15 cellular contexts compared by ENCODE assay signal in the genomic region with DNA sequence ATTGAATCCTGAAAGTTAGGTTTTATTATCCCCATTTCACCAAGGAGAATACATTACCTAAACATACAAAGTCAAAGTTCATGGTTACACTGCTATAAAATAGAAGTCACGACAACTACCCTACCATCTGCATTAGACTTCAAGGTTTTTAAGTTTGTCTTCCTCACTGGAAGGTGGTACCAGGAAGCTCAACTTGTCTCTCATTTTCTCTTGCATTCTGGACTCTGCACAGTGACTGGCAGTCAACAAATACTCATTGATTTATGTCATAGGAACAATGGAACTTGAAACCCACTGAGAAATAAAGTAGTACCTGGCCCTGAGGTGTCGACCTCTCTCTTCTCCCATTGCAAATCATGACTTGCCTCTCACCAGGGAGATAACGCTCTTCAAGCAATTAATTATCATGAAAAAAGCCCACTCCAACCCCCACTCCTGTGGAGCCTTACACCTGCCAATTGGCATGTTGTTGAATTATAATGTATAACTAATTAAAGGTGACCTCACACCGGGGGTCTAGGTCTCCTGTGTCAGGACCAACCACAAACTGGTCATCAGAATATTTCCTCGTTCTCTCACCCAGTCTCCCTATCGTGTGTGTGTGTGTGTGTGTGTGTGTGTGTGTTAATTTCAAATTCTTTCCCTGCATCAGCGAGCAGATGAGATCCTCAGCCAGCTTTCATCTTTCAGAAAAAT.
DNase-seq lines count a peak whose midpoint lies in the region; ATAC-seq and TF ChIP-seq lines count a peak whose summit lies in the region.
"Had no signal": no experiment of that assay in that cellular context is flagged by ENCODE, and none has a peak within 500 bp of the region (broad histone marks: within the 10 kb centered on the region; RNA-seq: fewer than 3 reads in every experiment).

No MANE protein-coding gene starts in this region.

- TF ChIP-seq CTCF in type B pancreatic cell (conservative IDR thresholded peaks at IDR 0.05), result no peak
- TF ChIP-seq CTCF in esophagus squamous epithelium (IDR thresholded peaks at IDR 0.05), result no peak

- H3K27ac Mint-ChIP-seq in type B pancreatic cell, result peak overlapping the region; percentile 48
- H3K27ac Mint-ChIP-seq: activated B cell treated with CpG ODN at 0.5 μM for 24 hours; CD4-positive, alpha-beta T cell had no signal

- no peaks in the 10 kb centered on the region for H3K9me3 Mint-ChIP-seq in type B pancreatic cell
- H3K9me3 Mint-ChIP-seq: activated B cell treated with CpG ODN at 0.5 μM for 24 hours; CD4-positive, alpha-beta T cell had no signal

- H3K27me3 ChIP-seq in iPS-20b (ENCODE audit: insufficient read depth, low read length) (no peaks in the 10 kb centered on the region), esophagus squamous epithelium (no peaks in the 10 kb centered on the region)

- no peak for ATAC-seq in HG03097 (IDR thresholded peaks at IDR 0.05; ENCODE audit: low FRiP score, unreplicated experiment)

- peak; percentile 42 for DNase-seq in DMS79 treated with DMSO at 0.1 percent for 48 hours (lab: John Stamatoyannopoulos, UW)
- DNase-seq in DMS79 (lab: John Stamatoyannopoulos, UW), result no peak
- DNase-seq in NCI-H510A (lab: John Stamatoyannopoulos, UW), result peak; percentile 40
- DNase-seq in type B pancreatic cell (ENCODE audit: extremely low spot score, unreplicated experiment), result no peak
- DNase-seq in MV-4-11 (lab: John Stamatoyannopoulos, UW), result no peak
- DNase-seq in esophagus squamous epithelium (lab: John Stamatoyannopoulos, UW), result no peak
- DNase-seq: 8988T; activated B cell treated with CpG ODN at 0.5 μM for 24 hours; amygdala; CD4-positive, alpha-beta T cell; NK-92 treated with Interleukin-12 subunit alpha and Interleukin-12 subunit beta, amount 100 ng/mL, for 24 hours; nucleus accumbens had no signal

- peaks cover 26% of the 10 kb centered on the region for H3K4me1 ChIP-seq in iPS-20b (ENCODE audit: insufficient read depth, low read length)
- H3K4me1 ChIP-seq in esophagus squamous epithelium, result no peaks in the 10 kb centered on the region

- H3K4me3 Mint-ChIP-seq in type B pancreatic cell, result no peak overlapping the region
- H3K4me3 Mint-ChIP-seq: activated B cell treated with CpG ODN at 0.5 μM for 24 hours; CD4-positive, alpha-beta T cell had no signal

- TF ChIP-seq POLR2A in esophagus squamous epithelium (IDR thresholded peaks at IDR 0.05), result no peak

- H3K36me3 ChIP-seq in iPS-20b (ENCODE audit: insufficient read depth, low read depth, low read length) (no peaks in the 10 kb centered on the region), esophagus squamous epithelium (no peaks in the 10 kb centered on the region)
- H3K36me3 ChIP-seq: thoracic aorta had no signal

- intact Hi-C loops in esophagus squamous epithelium (cut with DNase I), result no loop called here

- peaks cover 15% of the 10 kb centered on the region for H3K27me3 Mint-ChIP-seq in type B pancreatic cell
- H3K27me3 Mint-ChIP-seq: activated B cell treated with CpG ODN at 0.5 μM for 24 hours had no signal

- H3K9me3 ChIP-seq in iPS-20b (ENCODE audit: insufficient read depth, low read depth, low read length), result no peaks in the 10 kb centered on the region
- no peaks in the 10 kb centered on the region for H3K9me3 ChIP-seq in esophagus squamous epithelium
- H3K9me3 ChIP-seq: thoracic aorta had no signal

- peak overlapping the region; percentile 36 for H3K4me3 ChIP-seq in iPS-20b (ENCODE audit: low read length)
- H3K4me3 ChIP-seq in esophagus squamous epithelium, result no peak overlapping the region
- H3K4me3 ChIP-seq: thoracic aorta had no signal

- H3K36me3 Mint-ChIP-seq in type B pancreatic cell, result no peaks in the 10 kb centered on the region

- peak overlapping the region; percentile 9 for H3K27ac ChIP-seq in iPS-20b (ENCODE audit: low read length)
- H3K27ac ChIP-seq in esophagus squamous epithelium, result no peak overlapping the region
- H3K27ac ChIP-seq: thoracic aorta had no signal

- no peak overlapping the region for H3K9ac ChIP-seq in iPS-20b (ENCODE audit: low read depth, low read length)

- H3K4me1 Mint-ChIP-seq in type B pancreatic cell (ENCODE audit: unreplicated experiment), result peaks cover 6% of the 10 kb centered on the region
- H3K4me1 Mint-ChIP-seq: activated B cell treated with CpG ODN at 0.5 μM for 24 hours had no signal

- 40 to 41% methylated on average over 4 to 7 of the region's 7 CpGs for WGBS in esophagus squamous epithelium, 2 donors

Comparison
In these comparisons a context has a peak if more than half of its experiments do, and no peak if none do; other contexts are left out.
1. DNase-seq: peak in DMS79 treated with DMSO at 0.1 percent for 48 hours (single experiment) and NCI-H510A (single experiment); none in DMS79 (single experiment), type B pancreatic cell (single experiment), MV-4-11 (single experiment) and esophagus squamous epithelium (single experiment).